Comparison of ENCODE assay signal across 8 cellular contexts in genomic region chr10:60777696-60778213, GRCh38. TPM values are rescaled to one million over a fixed set of nuclear protein-coding genes. Genes with fewer than 3 reads are reported as not detected.
DNase-seq lines count a peak whose midpoint lies in the region; ATAC-seq and TF ChIP-seq lines count a peak whose summit lies in the region.

No MANE protein-coding gene starts in this region.

- peak overlapping the region; percentile 89 for H3K27ac Mint-ChIP-seq in chondrocyte (ENCODE audit: unreplicated experiment)
- peak overlapping the region; percentile 92 for H3K27ac Mint-ChIP-seq in nephron progenitor cell

- peaks cover 27% of the 10 kb centered on the region for H3K4me1 Mint-ChIP-seq in chondrocyte (ENCODE audit: low read depth)
- H3K4me1 Mint-ChIP-seq in nephron progenitor cell: peaks cover 35% of the 10 kb centered on the region

- peak; percentile 6 for ATAC-seq in GM19467 (IDR thresholded peaks at IDR 0.05; ENCODE audit: unreplicated experiment)
- ATAC-seq in HG03521 (IDR thresholded peaks at IDR 0.05; ENCODE audit: unreplicated experiment): peak; percentile 2

- no peak for TF ChIP-seq CTCF in AG09309 (IDR thresholded peaks at IDR 0.05; ENCODE audit: control insufficient read depth, insufficient read depth, low read depth, low read length, missing control alignments)
- no peak for TF ChIP-seq CTCF in chondrocyte (IDR thresholded peaks at IDR 0.05)
- TF ChIP-seq CTCF in nephron progenitor cell (IDR thresholded peaks at IDR 0.05): no peak
- TF ChIP-seq CTCF in GM10266 (IDR thresholded peaks at IDR 0.05; ENCODE audit: control insufficient read depth, insufficient read depth, low read depth, missing control alignments): no peak

- peak overlapping the region; percentile 97 for H3K4me3 Mint-ChIP-seq in chondrocyte (ENCODE audit: unreplicated experiment)
- H3K4me3 Mint-ChIP-seq in nephron progenitor cell: peak overlapping the region; percentile 99

- no peaks in the 10 kb centered on the region for H3K36me3 Mint-ChIP-seq in chondrocyte (ENCODE audit: low read depth)
- peaks cover 16% of the 10 kb centered on the region for H3K36me3 Mint-ChIP-seq in nephron progenitor cell (ENCODE audit: low read depth)

- DNase-seq in AG09309 (ENCODE audit: low read depth) (no peak), chondrocyte (ENCODE audit: low spot score) (no peak), nephron progenitor cell (no peak), GM10266 (ENCODE audit: extremely low spot score) (no peak), NCI-H748 treated with DMSO at 0.1 percent for 48 hours (lab: John Stamatoyannopoulos, UW) (no peak), NCI-H774 (lab: John Stamatoyannopoulos, UW) (no peak)

- H3K4me3 ChIP-seq in AG09309 (ENCODE audit: control insufficient read depth, low read depth, low read length): peak overlapping the region; percentile 30

- no peaks in the 10 kb centered on the region for H3K9me3 Mint-ChIP-seq in chondrocyte (ENCODE audit: low read depth)
- H3K9me3 Mint-ChIP-seq in nephron progenitor cell: no peaks in the 10 kb centered on the region

- H3K27me3 Mint-ChIP-seq in chondrocyte (ENCODE audit: low read depth): no peaks in the 10 kb centered on the region
- peaks cover 3% of the 10 kb centered on the region for H3K27me3 Mint-ChIP-seq in nephron progenitor cell (ENCODE audit: low read depth, poor library complexity)

RNA-seq across cellular contexts. Expression of gene CDK1, which starts 0.5 kb away (rescaled TPM):
- total RNA-seq in chondrocyte: 7.6 to 16.7 TPM (median 9.0 TPM) in 3 replicates
